ENCODE assay signal across 29 cellular contexts in the genomic region with DNA sequence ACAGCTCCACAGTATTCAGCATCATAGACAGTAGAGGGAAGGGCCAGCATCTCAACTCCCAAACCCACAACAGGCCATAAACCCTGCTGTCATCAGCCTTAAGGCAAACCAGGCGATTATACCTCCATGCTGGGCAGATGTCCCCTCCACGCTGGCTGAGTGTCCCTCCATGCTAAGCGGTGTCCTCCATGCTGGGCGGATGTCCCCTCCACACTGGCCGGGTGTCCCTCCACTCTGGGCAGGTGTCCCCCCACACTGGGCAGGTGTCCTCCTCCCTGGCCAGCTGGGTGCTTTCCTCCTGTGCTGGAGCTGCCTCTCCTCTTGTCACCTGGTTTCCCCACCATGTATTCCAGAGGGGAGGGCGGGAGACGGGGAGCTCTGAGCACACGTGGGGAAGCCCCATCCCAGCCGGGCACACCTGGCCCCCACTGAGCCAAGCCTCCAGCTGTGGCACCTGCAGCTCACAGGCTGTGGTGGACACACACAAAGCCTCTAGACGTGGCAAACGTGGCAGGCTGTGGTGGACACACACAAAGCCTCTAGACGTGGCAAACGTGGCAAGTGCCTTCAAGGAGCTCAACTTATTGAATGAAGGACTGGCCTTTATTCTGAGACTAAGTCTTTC.
"Had no signal": no experiment of that assay in that cellular context is flagged by ENCODE, and none has a peak within 500 bp of the region (broad histone marks: within the 10 kb centered on the region; RNA-seq: fewer than 3 reads in every experiment).

No MANE protein-coding gene starts in this region.

- H3K4me3 ChIP-seq: ascending aorta, breast epithelium, cardiac muscle cell, coronary artery, dorsolateral prefrontal cortex, esophagus muscularis mucosa, gastrocnemius medialis had no signal

- H3K9me3 ChIP-seq: ascending aorta, gastrocnemius medialis had no signal

- H3K36me3 ChIP-seq: ascending aorta, breast epithelium, cardiac muscle cell, esophagus muscularis mucosa, gastrocnemius medialis, WERI-Rb-1 had no signal

- H3K27ac ChIP-seq: ascending aorta, breast epithelium, cardiac muscle cell, coronary artery, dorsolateral prefrontal cortex, esophagus muscularis mucosa, foreskin keratinocyte, gastrocnemius medialis, WERI-Rb-1 had no signal

- ATAC-seq: activated CD4-positive, alpha-beta T cell treated with anti-CD3 and anti-CD28 coated beads for 36 hours; activated CD4-positive, CD25-positive, alpha-beta regulatory T cell treated with anti-CD3 and anti-CD28 coated beads, Interleukin-2, amount 50 U/mL, for 24 hours; activated CD8-positive, alpha-beta T cell treated with anti-CD3 and anti-CD28 coated beads, Interleukin-2, amount 10 ng/mL, durations not matched to agents 7 days and 5 days; activated naive CD4-positive, alpha-beta T cell treated with anti-CD3 and anti-CD28 coated beads, Interleukin-2, amount 50 U/mL, for 72 hours; activated T-cell treated with anti-CD3 and anti-CD28 coated beads, Interleukin-2, amount 50 U/mL, for 72 hours; effector memory CD8-positive, alpha-beta T cell; foreskin keratinocyte; gastrocnemius medialis; T-helper 17 cell had no signal

- H3K27me3 ChIP-seq: ascending aorta, cardiac muscle cell, dorsolateral prefrontal cortex, foreskin keratinocyte had no signal

- DNase-seq: activated B cell treated with CpG ODN at 0.5 μM for 24 hours; activated CD4-positive, alpha-beta memory T cell treated with anti-CD3 and anti-CD28 coated beads for 36 hours; activated CD4-positive, alpha-beta T cell treated with anti-CD3 and anti-CD28 coated beads for 36 hours; activated CD4-positive, alpha-beta T cell treated with anti-CD3 and anti-CD28 coated beads, Interleukin-2, amount 10 ng/mL, durations not matched to agents 24 days and 14 days; activated CD8-positive, alpha-beta memory T cell treated with anti-CD3 and anti-CD28 coated beads, Interleukin-2, amount 50 U/mL, for 48 hours; activated CD8-positive, alpha-beta T cell treated with anti-CD3 and anti-CD28 coated beads, Interleukin-2, amount 10 ng/mL, durations not matched to agents 7 days and 5 days; activated gamma-delta T cell; activated naive CD4-positive, alpha-beta T cell; activated naive CD4-positive, alpha-beta T cell treated with anti-CD3 and anti-CD28 coated beads, Interleukin-2, amount 10 ng/mL, durations not matched to agents 7 days and 5 days; activated naive CD8-positive, alpha-beta T cell treated with anti-CD3 and anti-CD28 coated beads, Interleukin-2, amount 10 ng/mL, durations not matched to agents 7 days and 5 days; activated T-cell treated with anti-CD3 and anti-CD28 coated beads for 4 hours; activated T-cell treated with anti-CD3 and anti-CD28 coated beads, Interleukin-2, amount 50 U/mL, for 24 hours; activated T-cell treated with anti-CD3 and anti-CD28 coated beads, Interleukin-2, amount 50 U/mL, for 72 hours; dorsolateral prefrontal cortex; effector memory CD8-positive, alpha-beta T cell; erythroblast; foreskin keratinocyte; gastrocnemius medialis; T-helper 1 cell; T-helper 17 cell; T1000; WERI-Rb-1 had no signal

- H3K4me1 ChIP-seq: ascending aorta, breast epithelium, esophagus muscularis mucosa, foreskin keratinocyte, gastrocnemius medialis had no signal
